ENCODE assay signal across 25 cellular contexts in genomic region chr5:40555886-40556285, GRCh38.
A peak's percentile ranks its signal among the peaks of the same experiment; 100 is the strongest.
DNase-seq lines count a peak whose midpoint lies in the region; ATAC-seq, FAIRE-seq and TF ChIP-seq lines count a peak whose summit lies in the region.
"Had no signal": no experiment of that assay in that cellular context is flagged by ENCODE, and none has a peak within 500 bp of the region (broad histone marks: within the 10 kb centered on the region; RNA-seq: fewer than 3 reads in every experiment).

No MANE protein-coding gene starts in this region.

- POLR2A ChIA-PET in A549 (lab: Yijun Ruan, JAX), result no interaction called here

- 100% methylated on average over 1 of the region's 1 CpG for whole genome bisulfite sequencing in A549 (ENCODE audit: missing lambda C conversion rate)

- TF ChIP-seq RAD21 in A549 (conservative IDR thresholded peaks at IDR 0.05 in 1 of 2, IDR thresholded peaks at IDR 0.05 in 1 of 2), result no peak

- TF ChIP-seq POLR2A in A549 (IDR thresholded peaks at IDR 0.05; ENCODE audit: low read length) (no peak), GM12891 (IDR thresholded peaks at IDR 0.05; ENCODE audit: low read depth, low read length) (no peak)

- no peak overlapping the region for H3K4me2 ChIP-seq in A549
- H3K4me2 ChIP-seq: KMS-11 had no signal

- DNase-seq in A549 (ENCODE audit: low read depth in 1 of 2, low spot score in 1 of 2), result no peak
- no peak for DNase-seq in GM12891 (ENCODE audit: insufficient read length, low spot score)
- no peak for DNase-seq in bronchial epithelial cell (ENCODE audit: low read depth)
- DNase-seq: CD8-positive, alpha-beta T cell; DMS 273 treated with DMSO at 0.1 percent for 48 hours; DMS79 treated with DMSO at 0.1 percent for 48 hours; H9; NCI-H1048; NCI-H1417; NCI-H1694; NCI-H2081; NCI-H2171; NCI-H226; NCI-H510A; NCI-H69; Peyer's patch; SHP77 treated with DMSO at 0.1 percent for 48 hours; T-helper 1 cell had no signal

- no peak for TF ChIP-seq EP300 in A549 (IDR thresholded peaks at IDR 0.05)

- ATAC-seq in A549 (no peak), HG02610 (IDR thresholded peaks at IDR 0.05; ENCODE audit: unreplicated experiment) (peak; percentile 40), GM21529 (IDR thresholded peaks at IDR 0.05; ENCODE audit: unreplicated experiment) (no peak), GM19035 (IDR thresholded peaks at IDR 0.05; ENCODE audit: unreplicated experiment) (no peak), HG02571 (IDR thresholded peaks at IDR 0.05; ENCODE audit: unreplicated experiment) (no peak)
- ATAC-seq: CD8-positive, alpha-beta T cell had no signal

- H3K36me3 ChIP-seq in bronchial epithelial cell (ENCODE audit: control insufficient read depth, insufficient read depth, low read length), result no peaks in the 10 kb centered on the region
- H3K36me3 ChIP-seq: Peyer's patch had no signal

- peak overlapping the region; percentile 14 to 81; a peak in 2 of 6 replicates for H3K27ac ChIP-seq in A549
- H3K27ac ChIP-seq: C4-2B, KMS-11, Peyer's patch had no signal

- no peaks in the 10 kb centered on the region for H3K27me3 ChIP-seq in bronchial epithelial cell (ENCODE audit: control insufficient read depth, insufficient read depth, low read length)
- H3K27me3 ChIP-seq: Peyer's patch had no signal

- no peaks in the 10 kb centered on the region; the same call in 2 of the 3 replicates for H3K9me3 ChIP-seq in A549
- H3K9me3 ChIP-seq: Peyer's patch had no signal

- H3K4me3 ChIP-seq in A549 (no peak overlapping the region), bronchial epithelial cell (ENCODE audit: low read depth, low read length) (no peak overlapping the region)
- H3K4me3 ChIP-seq: Peyer's patch had no signal

- TF ChIP-seq CTCF in A549 (IDR thresholded peaks at IDR 0.05), result no peak
- TF ChIP-seq CTCF in bronchial epithelial cell (IDR thresholded peaks at IDR 0.05; ENCODE audit: insufficient read depth, low read length, severe bottlenecking), result no peak

- CTCF ChIA-PET in A549 (lab: Yijun Ruan, JAX), result interaction anchor here (0.7 kb wide), 1 partner anchor 108 kb away, joined by 3 read pairs; no protein-coding TSS in a partner anchor

- peak; percentile 51 for FAIRE-seq in A549 (lab: Jason Lieb, UNC)
- FAIRE-seq in GM12891 (lab: Jason Lieb, UNC), result peak; percentile 5
- FAIRE-seq in bronchial epithelial cell (lab: Jason Lieb, UNC), result peak; percentile 50
- FAIRE-seq: A204.1 had no signal

- H3K4me1 ChIP-seq in A549, result peaks cover 42% of the 10 kb centered on the region

TF ChIP-seq in A549, 52 proteins besides CTCF, POLR2A, EP300 and RAD21:
- no peak for TF ChIP-seq TFCP2L1 (CRISPR knock-in tag; IDR thresholded peaks at IDR 0.05)
- no peak for TF ChIP-seq EHMT2 (IDR thresholded peaks at IDR 0.05; ENCODE audit: low read depth)
- no peak for TF ChIP-seq JUN (IDR thresholded peaks at IDR 0.05)
- TF ChIP-seq FOXS1 (CRISPR knock-in tag; IDR thresholded peaks at IDR 0.05), result no peak
- no peak for TF ChIP-seq FOSB (CRISPR knock-in tag; IDR thresholded peaks at IDR 0.05)
- no peak for TF ChIP-seq HES2 (IDR thresholded peaks at IDR 0.05)
- no peak for TF ChIP-seq KDM5A (IDR thresholded peaks at IDR 0.05)
TF ChIP-seq in A549: peak in this region for 0.

TF ChIP-seq in GM12891, 5 proteins besides CTCF, POLR2A, EP300 and RAD21:
- TF ChIP-seq POLR2AphosphoS5 (IDR thresholded peaks at IDR 0.05; ENCODE audit: low read depth, low read length), result no peak
- TF ChIP-seq SPI1 (IDR thresholded peaks at IDR 0.05; ENCODE audit: low read depth, low read length), result no peak
- TF ChIP-seq PAX5 (IDR thresholded peaks at IDR 0.05; ENCODE audit: insufficient read depth, low read length, severe bottlenecking), result no peak
- no peak for TF ChIP-seq POU2F2 (IDR thresholded peaks at IDR 0.05; ENCODE audit: low read depth, low read length)
- no peak for TF ChIP-seq TAF1 (IDR thresholded peaks at IDR 0.05; ENCODE audit: low read depth, low read length)
